Comparison of ENCODE assay signal across 8 cellular contexts in genomic region chr12:121798807-121799174, GRCh38. TPM values are rescaled to one million over a fixed set of nuclear protein-coding genes. Genes with fewer than 3 reads are reported as not detected.
DNase-seq lines count a peak whose midpoint lies in the region; TF ChIP-seq lines count a peak whose summit lies in the region.

No MANE protein-coding gene starts in this region.

- H3K36me3 ChIP-seq in duodenal mucosa (ENCODE audit: control insufficient read depth in 1 of 2, insufficient read depth in 2 of 2, low read length in 2 of 2) (peaks cover 6 to 7% of the 10 kb centered on the region in 2 donors), neural cell (ENCODE audit: insufficient read depth, low read length) (no peaks in the 10 kb centered on the region)

- H3K4me1 ChIP-seq in duodenal mucosa (ENCODE audit: control insufficient read depth in 1 of 2, insufficient read depth in 2 of 2, low read length in 2 of 2) = peaks cover 46 to 49% of the 10 kb centered on the region in 2 donors

- H2AFZ ChIP-seq in neural cell (ENCODE audit: low read depth, low read length) = no peak overlapping the region

- H3K4me2 ChIP-seq in neural cell (ENCODE audit: low read length) = peak overlapping the region; percentile 95

- H3K4me3 ChIP-seq in AG10803 (ENCODE audit: low read length) (peak overlapping the region; percentile 66), NB4 (ENCODE audit: low read depth, low read length) (peak overlapping the region; percentile 42), duodenal mucosa (ENCODE audit: low read depth in 1 of 2, low read length in 2 of 2) (peak overlapping the region; percentile 51 to 87), neural cell (ENCODE audit: low read length) (peak overlapping the region; percentile 86)

- peak overlapping the region; percentile 76 to 86 for H3K9ac ChIP-seq in duodenal mucosa (ENCODE audit: low read depth in 1 of 2, low read length in 2 of 2)
- H3K9ac ChIP-seq in neural cell (ENCODE audit: low read length) = peak overlapping the region; percentile 99

- peaks cover 51% of the 10 kb centered on the region for H3K79me2 ChIP-seq in neural cell (replicated peaks; ENCODE audit: insufficient read depth, low read length)

- peak overlapping the region; percentile 100 for H3K27ac ChIP-seq in duodenal mucosa (ENCODE audit: low read depth, low read length)
- peak overlapping the region; percentile 82 for H3K27ac ChIP-seq in neural cell (ENCODE audit: low read length)

- H3F3A ChIP-seq in neural cell (ENCODE audit: insufficient read depth, low read length, poor library complexity, severe bottlenecking) = peaks cover 13% of the 10 kb centered on the region

- H3K9me2 ChIP-seq in neural cell (ENCODE audit: insufficient read depth, low read length) = no peaks in the 10 kb centered on the region

- peaks cover 39% of the 10 kb centered on the region for H4K20me1 ChIP-seq in neural cell (ENCODE audit: insufficient read depth)

- TF ChIP-seq CTCF in AG10803 (conservative IDR thresholded peaks at IDR 0.05; ENCODE audit: low read length) (no peak), NB4 (IDR thresholded peaks at IDR 0.05; ENCODE audit: low read depth, low read length) (no peak), neural cell (IDR thresholded peaks at IDR 0.05; ENCODE audit: poor library complexity, severe bottlenecking) (no peak)

- no peak for TF ChIP-seq EP300 in neural cell (conservative IDR thresholded peaks at IDR 0.05; ENCODE audit: poor library complexity, severe bottlenecking)

- no peak for TF ChIP-seq POLR2A in NB4 (IDR thresholded peaks at IDR 0.05; ENCODE audit: extremely low read depth, insufficient read length)

- no peak for TF ChIP-seq RAD21 in neural cell (conservative IDR thresholded peaks at IDR 0.05)

- no peaks in the 10 kb centered on the region for H3K9me3 ChIP-seq in duodenal mucosa (ENCODE audit: control insufficient read depth in 1 of 2, low read length in 2 of 2)
- no peaks in the 10 kb centered on the region for H3K9me3 ChIP-seq in neural cell (ENCODE audit: low read length)

- H3K27me3 ChIP-seq in duodenal mucosa (ENCODE audit: control insufficient read depth in 1 of 2, insufficient read depth in 2 of 2, low read length in 2 of 2) = no peaks in the 10 kb centered on the region
- peaks cover under 1% of the 10 kb centered on the region for H3K27me3 ChIP-seq in neural cell (ENCODE audit: insufficient read depth, low read depth, low read length)

- no peak for DNase-seq in AG10803 (ENCODE audit: low read depth)
- no peak for DNase-seq in NB4 (ENCODE audit: low read depth)
- no peak for DNase-seq in NCI-H187 treated with DMSO at 0.1 percent for 48 hours (lab: John Stamatoyannopoulos, UW)
- DNase-seq in AG08395 (ENCODE audit: low spot score) = no peak
- no peak for DNase-seq in NCI-H2196 (lab: John Stamatoyannopoulos, UW; ENCODE audit: unreplicated experiment)
- DNase-seq in activated CD4-positive, alpha-beta T cell treated with anti-CD3 and anti-CD28 coated beads, Interleukin-2, amount 50 U/mL, for 4 hours = no peak

TF ChIP-seq in neural cell, 6 proteins besides CTCF, POLR2A, EP300 and RAD21:
- TF ChIP-seq EZH2 (IDR thresholded peaks at IDR 0.05; ENCODE audit: borderline replicate concordance, insufficient read depth, low read length, poor library complexity, severe bottlenecking) = no peak
- TF ChIP-seq POLR2AphosphoS5 (IDR thresholded peaks at IDR 0.05) = no peak
- TF ChIP-seq TAF1 (IDR thresholded peaks at IDR 0.05; ENCODE audit: low read depth) = peak; percentile 19
- TF ChIP-seq MXI1 (conservative IDR thresholded peaks at IDR 0.05; ENCODE audit: poor library complexity, severe bottlenecking) = no peak

RNA-seq across cellular contexts. Expression of gene SETD1B, which starts 5.0 kb away (rescaled TPM):
- polyA plus RNA-seq in neural cell = 2.6 and 3.2 TPM in 2 replicates
- 5.4 and 8.1 TPM in 2 replicates for polyA minus RNA-seq in neural cell

RNA-seq across cellular contexts. Expression of gene RHOF, which starts 5.3 kb away (rescaled TPM):
- 9.4 and 14.7 TPM in 2 replicates for polyA plus RNA-seq in neural cell
- 29.0 and 31.6 TPM in 2 replicates for polyA minus RNA-seq in neural cell

RNA-seq across cellular contexts. Expression of gene HPD, which starts 59.9 kb away (rescaled TPM):
- not detected in 2 replicates for polyA plus RNA-seq in neural cell
- polyA minus RNA-seq in neural cell = not detected in 2 replicates
